Comparison of ENCODE assay signal across 2 cellular contexts in the genomic region with DNA sequence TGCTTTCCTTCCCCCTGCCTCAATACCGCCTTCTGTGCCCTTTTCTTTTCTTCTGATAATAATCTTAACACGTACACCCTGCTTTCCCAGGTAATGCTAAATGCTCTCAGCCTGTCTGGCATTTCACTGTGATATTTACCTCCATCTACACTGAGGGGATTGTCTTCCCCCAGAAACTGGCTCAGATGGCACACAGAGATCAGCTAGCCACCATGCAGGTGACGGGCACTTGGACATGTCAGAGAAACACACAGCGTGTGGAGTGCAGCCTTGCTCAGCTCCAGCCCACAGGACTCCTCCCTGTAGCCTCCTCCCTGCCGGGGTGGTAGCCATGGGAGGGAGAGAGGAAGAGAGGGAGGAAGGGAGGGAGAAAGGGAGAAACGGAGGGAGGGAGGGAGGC.
TF ChIP-seq lines count a peak whose summit lies in the region.

No MANE protein-coding gene starts in this region.

TF ChIP-seq in GM23338, 12 proteins besides CTCF, POLR2A, EP300 and RAD21:
- TF ChIP-seq CREB1 (CRISPR knock-in tag; IDR thresholded peaks at IDR 0.05; ENCODE audit: low read depth), result no peak
- TF ChIP-seq STAT1 (IDR thresholded peaks at IDR 0.05; ENCODE audit: unreplicated experiment), result no peak
- TF ChIP-seq ZNF331 (CRISPR knock-in tag; IDR thresholded peaks at IDR 0.05; ENCODE audit: low read depth), result no peak

TF ChIP-seq in H1, 55 proteins besides CTCF, POLR2A, EP300 and RAD21:
- no peak for TF ChIP-seq SRF (IDR thresholded peaks at IDR 0.05; ENCODE audit: low read depth, low read length)
- TF ChIP-seq CBX8 (IDR thresholded peaks at IDR 0.05; ENCODE audit: borderline replicate concordance, low read depth, low read length), result no peak
- no peak for TF ChIP-seq SP4 (IDR thresholded peaks at IDR 0.05; ENCODE audit: low read length)
- TF ChIP-seq, protein P1, sequence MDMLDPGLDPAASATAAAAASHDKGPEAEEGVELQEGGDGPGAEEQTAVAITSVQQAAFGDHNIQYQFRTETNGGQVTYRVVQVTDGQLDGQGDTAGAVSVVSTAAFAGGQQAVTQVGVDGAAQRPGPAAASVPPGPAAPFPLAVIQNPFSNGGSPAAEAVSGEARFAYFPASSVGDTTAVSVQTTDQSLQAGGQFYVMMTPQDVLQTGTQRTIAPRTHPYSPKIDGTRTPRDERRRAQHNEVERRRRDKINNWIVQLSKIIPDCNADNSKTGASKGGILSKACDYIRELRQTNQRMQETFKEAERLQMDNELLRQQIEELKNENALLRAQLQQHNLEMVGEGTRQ (IDR thresholded peaks at IDR 0.05; ENCODE audit: low read length), result no peak
- no peak for TF ChIP-seq TAF7 (optimal IDR thresholded peaks at IDR 0.05; ENCODE audit: borderline replicate concordance, low read depth, low read length)
